ENCODE assay signal across 22 cellular contexts in the genomic region with DNA sequence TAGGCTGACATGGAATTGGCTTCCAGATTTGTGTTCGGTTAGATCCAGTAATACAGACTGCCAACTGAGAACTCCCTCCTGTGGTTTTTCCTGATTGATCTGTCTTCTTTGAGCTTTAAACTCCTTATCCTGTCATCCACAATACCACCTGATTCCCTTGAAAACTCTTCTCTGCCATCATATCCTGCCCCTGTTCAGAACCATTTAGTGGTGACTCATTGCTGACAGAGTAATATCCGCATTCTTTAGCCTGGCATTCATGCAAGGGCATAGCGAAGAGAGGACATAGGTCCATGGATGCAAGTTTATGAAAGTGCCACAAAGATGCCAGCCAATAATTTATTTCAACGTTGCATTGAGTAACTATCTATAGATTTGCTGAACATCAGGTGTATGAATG.
DNase-seq lines count a peak whose midpoint lies in the region; ATAC-seq and TF ChIP-seq lines count a peak whose summit lies in the region.
"Had no signal": no experiment of that assay in that cellular context is flagged by ENCODE, and none has a peak within 500 bp of the region (broad histone marks: within the 10 kb centered on the region; RNA-seq: fewer than 3 reads in every experiment).

No MANE protein-coding gene starts in this region.

- peaks cover 3% of the 10 kb centered on the region for H3K9me3 Mint-ChIP-seq in neural crest cell
- H3K9me3 Mint-ChIP-seq: activated naive CD4-positive, alpha-beta T cell treated with anti-CD3 and anti-CD28 coated beads, Interleukin-2, amount 50 U/mL, for 24 hours; activated T-cell treated with anti-CD3 and anti-CD28 coated beads, Interleukin-2, amount 50 U/mL, for 72 hours; stimulated activated naive CD8-positive, alpha-beta T cell treated with anti-CD3 and anti-CD28 coated beads, Interleukin-15, amount 100 ng/mL, for 72 hours had no signal

- H3K27me3 Mint-ChIP-seq in neural crest cell (ENCODE audit: low read depth): no peaks in the 10 kb centered on the region
- H3K27me3 Mint-ChIP-seq: activated naive CD4-positive, alpha-beta T cell treated with anti-CD3 and anti-CD28 coated beads, Interleukin-2, amount 50 U/mL, for 24 hours had no signal

- no peak overlapping the region for H3K4me3 Mint-ChIP-seq in neural crest cell
- H3K4me3 Mint-ChIP-seq: activated naive CD4-positive, alpha-beta T cell treated with anti-CD3 and anti-CD28 coated beads, Interleukin-2, amount 50 U/mL, for 24 hours; activated T-cell treated with anti-CD3 and anti-CD28 coated beads, Interleukin-2, amount 50 U/mL, for 72 hours; mesothelial cell of epicardium; nephron progenitor cell; stimulated activated naive CD8-positive, alpha-beta T cell treated with anti-CD3 and anti-CD28 coated beads, Interleukin-15, amount 100 ng/mL, for 72 hours had no signal

- H3K27ac Mint-ChIP-seq in neural crest cell (ENCODE audit: unreplicated experiment): peak overlapping the region; percentile 19
- H3K27ac Mint-ChIP-seq: activated naive CD4-positive, alpha-beta T cell treated with anti-CD3 and anti-CD28 coated beads, Interleukin-2, amount 50 U/mL, for 24 hours; activated T-cell treated with anti-CD3 and anti-CD28 coated beads, Interleukin-2, amount 50 U/mL, for 72 hours; mesothelial cell of epicardium; nephron progenitor cell; stimulated activated naive CD8-positive, alpha-beta T cell treated with anti-CD3 and anti-CD28 coated beads, Interleukin-15, amount 100 ng/mL, for 72 hours had no signal

- DNase-seq in EH (ENCODE audit: low read depth) (peak; percentile 1), LoVo (ENCODE audit: low spot score) (peak; percentile 9), SW480 (ENCODE audit: low spot score) (peak; percentile 74), neural crest cell (ENCODE audit: low read depth, low spot score) (no peak), mucosa of gallbladder (ENCODE audit: low spot score) (no peak), NCI-H2196 treated with DMSO at 0.1 percent for 48 hours (lab: John Stamatoyannopoulos, UW; ENCODE audit: unreplicated experiment) (no peak)
- DNase-seq: activated CD4-positive, alpha-beta T cell treated with anti-CD3 and anti-CD28 coated beads for 4 hours; activated T-cell treated with anti-CD3 and anti-CD28 coated beads, Interleukin-2, amount 50 U/mL, for 72 hours; AML-193; effector CD4-positive, alpha-beta T cell; GDM1; glutamatergic neuron; left lung; NCI-H187; NCI-H446; nephron progenitor cell; stimulated activated CD4-positive, alpha-beta T cell treated with anti-CD3 and anti-CD28 coated beads, Interleukin-4, amount 100 ng/mL, for 24 hours; stimulated activated naive CD8-positive, alpha-beta T cell treated with anti-CD3 and anti-CD28 coated beads, Interleukin-15, amount 100 ng/mL, for 72 hours; T-helper 1 cell had no signal

- no peak for TF ChIP-seq CTCF in neural crest cell (conservative IDR thresholded peaks at IDR 0.05)

- no peaks in the 10 kb centered on the region for H3K36me3 Mint-ChIP-seq in neural crest cell (ENCODE audit: low read depth)
- H3K36me3 Mint-ChIP-seq: activated naive CD4-positive, alpha-beta T cell treated with anti-CD3 and anti-CD28 coated beads, Interleukin-2, amount 50 U/mL, for 24 hours; mesothelial cell of epicardium had no signal

- ATAC-seq in HG03521 (IDR thresholded peaks at IDR 0.05; ENCODE audit: unreplicated experiment): no peak
- ATAC-seq: activated T-cell treated with anti-CD3 and anti-CD28 coated beads, Interleukin-2, amount 50 U/mL, for 72 hours; left lung; stimulated activated naive CD8-positive, alpha-beta T cell treated with anti-CD3 and anti-CD28 coated beads, Interleukin-15, amount 100 ng/mL, for 72 hours had no signal

- no peaks in the 10 kb centered on the region for H3K4me1 Mint-ChIP-seq in neural crest cell
- H3K4me1 Mint-ChIP-seq: activated naive CD4-positive, alpha-beta T cell treated with anti-CD3 and anti-CD28 coated beads, Interleukin-2, amount 50 U/mL, for 24 hours; mesothelial cell of epicardium; stimulated activated naive CD8-positive, alpha-beta T cell treated with anti-CD3 and anti-CD28 coated beads, Interleukin-15, amount 100 ng/mL, for 72 hours had no signal

Comparison
In these comparisons a context has a peak if more than half of its experiments do, and no peak if none do; other contexts are left out.
1. DNase-seq: peak in EH (single experiment), LoVo (single experiment) and SW480 (single experiment); none in neural crest cell (single experiment), mucosa of gallbladder (single experiment) and NCI-H2196 treated with DMSO at 0.1 percent for 48 hours (single experiment).